In genomic region chr3:28860307-28860706, GRCh38 we compare ENCODE assay signal across 12 cellular contexts.
A peak's percentile ranks its signal among the peaks of the same experiment; 100 is the strongest.
DNase-seq lines count a peak whose midpoint lies in the region; ATAC-seq and TF ChIP-seq lines count a peak whose summit lies in the region.
"Had no signal": no experiment of that assay in that cellular context is flagged by ENCODE, and none has a peak within 500 bp of the region (broad histone marks: within the 10 kb centered on the region; RNA-seq: fewer than 3 reads in every experiment).

No MANE protein-coding gene starts in this region.

- H3K4me2 ChIP-seq in Loucy (ENCODE audit: low read depth, low read length, poor library complexity, severe bottlenecking): no peak overlapping the region

- H3K9me3 ChIP-seq in A673 (ENCODE audit: low read depth, low read length, poor library complexity, severe bottlenecking): no peaks in the 10 kb centered on the region
- H3K9me3 ChIP-seq in Loucy (ENCODE audit: insufficient read depth, low read depth, low read length): no peaks in the 10 kb centered on the region
- no peaks in the 10 kb centered on the region for H3K9me3 ChIP-seq in lung (ENCODE audit: control insufficient read depth in 2 of 2, insufficient read depth in 1 of 2, low read length in 1 of 2)
- H3K9me3 ChIP-seq in sigmoid colon: no peaks in the 10 kb centered on the region
- H3K9me3 ChIP-seq: tibial nerve had no signal

- no peaks in the 10 kb centered on the region for H3K9me2 ChIP-seq in Loucy (replicated peaks; ENCODE audit: low read depth, low read length)

- no peaks in the 10 kb centered on the region for H4K20me1 ChIP-seq in Loucy (ENCODE audit: insufficient read depth, low read length, poor library complexity, severe bottlenecking)

- BruUV-seq in A673 (replicated peaks; lab: Mats Ljungman, UMichigan): no TSS peak

- no peak for TF ChIP-seq EP300 in sigmoid colon (IDR thresholded peaks at IDR 0.05)

- 24 to 37% methylated on average over 4 of the region's 4 CpGs for WGBS in lung, 2 donors
- WGBS in sigmoid colon, 2 donors: 33 to 59% methylated on average over 4 of the region's 4 CpGs

- TF ChIP-seq CTCF in A673 (conservative IDR thresholded peaks at IDR 0.05; ENCODE audit: low read depth, low read length): no peak
- TF ChIP-seq CTCF in Loucy (conservative IDR thresholded peaks at IDR 0.05; ENCODE audit: low read length): no peak
- TF ChIP-seq CTCF in lung (IDR thresholded peaks at IDR 0.05; ENCODE audit: control extremely low read depth, extremely low read depth): no peak
- TF ChIP-seq CTCF in sigmoid colon (IDR thresholded peaks at IDR 0.05): no peak

- H3K27me3 ChIP-seq in A673 (replicated peaks; ENCODE audit: insufficient read depth, low read depth, low read length, poor library complexity) (no peaks in the 10 kb centered on the region), Loucy (ENCODE audit: insufficient read depth, low read length, poor library complexity, severe bottlenecking) (no peaks in the 10 kb centered on the region), lung (ENCODE audit: control insufficient read depth, insufficient read depth) (no peaks in the 10 kb centered on the region), sigmoid colon (no peaks in the 10 kb centered on the region)
- H3K27me3 ChIP-seq: tibial nerve had no signal

- H3K79me2 ChIP-seq in Loucy (ENCODE audit: insufficient read depth, low read length): no peaks in the 10 kb centered on the region

- no peak overlapping the region for H3K27ac ChIP-seq in A673 (ENCODE audit: low read depth, low read length, poor library complexity, severe bottlenecking)
- H3K27ac ChIP-seq in lung (ENCODE audit: low read depth in 1 of 2, low read length in 1 of 2): no peak overlapping the region
- no peak overlapping the region for H3K27ac ChIP-seq in sigmoid colon
- H3K27ac ChIP-seq: tibial nerve had no signal

- peak overlapping the region; percentile 41; the same call in 1 of the 2 replicates for H2AFZ ChIP-seq in Loucy (ENCODE audit: low read length)

- no peak for ATAC-seq in lung (ENCODE audit: insufficient read depth, low FRiP score)
- ATAC-seq: activated T-cell treated with anti-CD3 and anti-CD28 coated beads, Interleukin-2, amount 50 U/mL, for 4 hours had no signal

- H3K36me3 ChIP-seq in A673 (ENCODE audit: insufficient read depth, low read length, poor library complexity, severe bottlenecking) (no peaks in the 10 kb centered on the region), Loucy (ENCODE audit: insufficient read depth, low read length) (no peaks in the 10 kb centered on the region), lung (ENCODE audit: control insufficient read depth in 2 of 2, insufficient read depth in 2 of 2, low read length in 2 of 2) (no peaks in the 10 kb centered on the region), sigmoid colon (no peaks in the 10 kb centered on the region)
- H3K36me3 ChIP-seq: tibial nerve had no signal

- POLR2A ChIA-PET in A673 (lab: Charles Lee; ENCODE audit: low non-redundant PET): no interaction called here

- no peaks in the 10 kb centered on the region for H3F3A ChIP-seq in Loucy (ENCODE audit: low read depth)

- peak; percentile 75 for DNase-seq in A673 (ENCODE audit: low spot score)
- peak; percentile 34 to 55 for DNase-seq in dermis microvascular lymphatic vessel endothelial cell (ENCODE audit: low read depth in 2 of 2)
- peak; percentile 37 for DNase-seq in lung (ENCODE audit: low spot score)
- DNase-seq in DMS53 (lab: John Stamatoyannopoulos, UW): no peak
- DNase-seq in HT-29 (ENCODE audit: low spot score): no peak
- no peak for DNase-seq in sigmoid colon
- no peak for DNase-seq in NCI-H774 (lab: John Stamatoyannopoulos, UW)
- DNase-seq: activated T-cell treated with anti-CD3 and anti-CD28 coated beads, Interleukin-2, amount 50 U/mL, for 4 hours; DND-41 had no signal

- H3K4me3 ChIP-seq in A673 (ENCODE audit: low read depth, low read length, poor library complexity, severe bottlenecking) (no peak overlapping the region), Loucy (ENCODE audit: low read length, poor library complexity, severe bottlenecking) (no peak overlapping the region), lung (no peak overlapping the region), sigmoid colon (no peak overlapping the region)
- H3K4me3 ChIP-seq: skin epidermis, tibial nerve had no signal

- no peak overlapping the region for H3K9ac ChIP-seq in Loucy (ENCODE audit: low read depth, low read length, poor library complexity, severe bottlenecking)

- H3K4me1 ChIP-seq in A673 (ENCODE audit: insufficient read depth, low read length, poor library complexity, severe bottlenecking) (peaks cover 18% of the 10 kb centered on the region), Loucy (ENCODE audit: insufficient read depth, low read length, poor library complexity, severe bottlenecking) (peaks cover 12% of the 10 kb centered on the region), lung (ENCODE audit: control insufficient read depth in 2 of 2, insufficient read depth in 2 of 2, low read length in 2 of 2) (peaks cover 0 to 5% of the 10 kb centered on the region in 2 donors), sigmoid colon (no peaks in the 10 kb centered on the region)
- H3K4me1 ChIP-seq: tibial nerve had no signal

- CTCF ChIA-PET in A673 (lab: Charles Lee): interaction anchor here (1.1 kb wide), 1 partner anchor 56 kb away, joined by 4 read pairs; no protein-coding TSS in a partner anchor

- intact Hi-C loops in A673 (cut with micrococcal nuclease; ENCODE audit: unreplicated experiment): no loop called here
- intact Hi-C loops in sigmoid colon (cut with DNase I): no loop called here

- TF ChIP-seq POLR2A in sigmoid colon (IDR thresholded peaks at IDR 0.05): no peak

Comparison
In these comparisons a context has a peak if more than half of its experiments do, and no peak if none do; other contexts are left out.
1. DNase-seq: peak in A673 (single experiment), dermis microvascular lymphatic vessel endothelial cell (2 of 2) and lung (single experiment); none in DMS53 (single experiment), HT-29 (single experiment), sigmoid colon (single experiment) and NCI-H774 (single experiment).